In the genomic region with DNA sequence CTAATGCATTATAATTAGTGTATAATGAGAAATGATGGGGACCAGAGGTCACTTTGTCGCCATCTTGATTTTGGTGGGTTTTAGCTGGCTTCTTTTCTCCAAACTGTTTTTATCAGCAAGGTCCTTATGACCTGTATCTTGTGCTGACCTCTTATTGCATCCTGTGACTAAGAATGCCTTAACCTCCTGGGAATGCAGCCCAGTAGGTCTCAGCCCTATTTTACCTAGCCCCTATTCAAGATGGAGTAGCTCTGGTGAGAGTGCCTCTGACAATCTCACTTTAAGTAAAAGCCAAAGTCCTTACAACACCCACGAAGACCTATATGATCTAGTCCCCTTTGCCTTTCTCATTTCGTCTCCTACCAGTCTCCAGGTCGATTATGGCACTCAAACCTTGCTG, we compare ENCODE assay signal across 20 cellular contexts. TPM values are rescaled to one million over a fixed set of nuclear protein-coding genes. Genes with fewer than 3 reads are reported as not detected.
A peak's percentile ranks its signal among the peaks of the same experiment; 100 is the strongest.
DNase-seq lines count a peak whose midpoint lies in the region; ATAC-seq and TF ChIP-seq lines count a peak whose summit lies in the region.
"Had no signal": no experiment of that assay in that cellular context is flagged by ENCODE, and none has a peak within 500 bp of the region (broad histone marks: within the 10 kb centered on the region; RNA-seq: fewer than 3 reads in every experiment).

No MANE protein-coding gene starts in this region.

- H3K4me2 ChIP-seq in GM23338, result no peak overlapping the region

- no peaks in the 10 kb centered on the region for H3F3A ChIP-seq in GM23338 (replicated peaks; ENCODE audit: low read depth)

- 0 out of 2 replicates have a peak, but pooled peaks cover 3% of the 10 kb centered on the region for H3K9me2 ChIP-seq in GM23338 (ENCODE audit: insufficient read depth)

- no peaks in the 10 kb centered on the region for H4K20me1 ChIP-seq in GM23338 (replicated peaks; ENCODE audit: insufficient read depth)

- peak overlapping the region; percentile 11; the same call in 1 of the 2 replicates for H2AFZ ChIP-seq in GM23338

- no peaks in the 10 kb centered on the region for H3K4me1 ChIP-seq in GM23338 (ENCODE audit: insufficient read depth)
- H3K4me1 ChIP-seq: BE2C had no signal

- H3K27ac Mint-ChIP-seq in GM23338 (no peak overlapping the region), osteocyte (ENCODE audit: unreplicated experiment) (peak overlapping the region; percentile 20)
- H3K27ac Mint-ChIP-seq: CD4-positive, CD25-positive, alpha-beta regulatory T cell; CD8-positive, alpha-beta memory T cell had no signal

- no peaks in the 10 kb centered on the region for H3K79me2 ChIP-seq in GM23338 (replicated peaks; ENCODE audit: insufficient read depth)

- no peaks in the 10 kb centered on the region for H3K27me3 ChIP-seq in GM23338 (ENCODE audit: insufficient read depth)
- H3K27me3 ChIP-seq: BE2C had no signal

- DNase-seq in GM23338 (ENCODE audit: low spot score) (no peak), M059J (ENCODE audit: low read depth) (peak; percentile 14), kidney tubule cell (ENCODE audit: low spot score) (peak; percentile 11), osteocyte (ENCODE audit: extremely low spot score, unreplicated experiment) (no peak), substantia nigra (lab: John Stamatoyannopoulos, UW) (no peak)
- DNase-seq: ACHN; BE2C; C1 segment of cervical spinal cord; CD4-positive, CD25-positive, alpha-beta regulatory T cell; CD8-positive, alpha-beta memory T cell; COR-L47; DMS 273 treated with DMSO at 0.1 percent for 48 hours; DMS53; DND-41; EL; H7; HFFc6 had no signal

- TF ChIP-seq CTCF in GM23338 (conservative IDR thresholded peaks at IDR 0.05; ENCODE audit: low read depth in 2 of 2) (no peak), osteocyte (IDR thresholded peaks at IDR 0.05) (no peak)

- H3K4me1 Mint-ChIP-seq in GM23338, result peaks cover 6% of the 10 kb centered on the region; the same call in 1 of the 3 replicates
- peaks cover 49% of the 10 kb centered on the region for H3K4me1 Mint-ChIP-seq in osteocyte (ENCODE audit: unreplicated experiment)
- H3K4me1 Mint-ChIP-seq: CD4-positive, CD25-positive, alpha-beta regulatory T cell; CD8-positive, alpha-beta memory T cell had no signal

- no peak overlapping the region for H3K4me3 ChIP-seq in GM23338

- no peak for ATAC-seq in GM23338
- ATAC-seq in HG02763 (IDR thresholded peaks at IDR 0.05; ENCODE audit: unreplicated experiment), result no peak
- no peak for ATAC-seq in HG03159 (IDR thresholded peaks at IDR 0.05; ENCODE audit: unreplicated experiment)
- ATAC-seq: HCT116 had no signal

- H3K27me3 Mint-ChIP-seq in GM23338 (ENCODE audit: insufficient read depth, low read depth, poor library complexity) (peaks cover 1% of the 10 kb centered on the region), osteocyte (ENCODE audit: unreplicated experiment) (no peaks in the 10 kb centered on the region)

- no peaks in the 10 kb centered on the region for H3K9me3 Mint-ChIP-seq in GM23338
- no peaks in the 10 kb centered on the region for H3K9me3 Mint-ChIP-seq in osteocyte (ENCODE audit: unreplicated experiment)
- H3K9me3 Mint-ChIP-seq: CD4-positive, CD25-positive, alpha-beta regulatory T cell; CD8-positive, alpha-beta memory T cell; HFFc6 had no signal

- H3K36me3 ChIP-seq in GM23338 (ENCODE audit: insufficient read depth), result no peaks in the 10 kb centered on the region
- H3K36me3 ChIP-seq: BE2C had no signal

- no peak overlapping the region for H3K4me3 Mint-ChIP-seq in GM23338
- H3K4me3 Mint-ChIP-seq in osteocyte (ENCODE audit: unreplicated experiment), result no peak overlapping the region
- H3K4me3 Mint-ChIP-seq: CD4-positive, CD25-positive, alpha-beta regulatory T cell; CD8-positive, alpha-beta memory T cell; HFFc6 had no signal

- H3K27ac ChIP-seq in GM23338 (ENCODE audit: low read depth) (no peak overlapping the region), substantia nigra (ENCODE audit: low read depth, low read length, poor library complexity, severe bottlenecking) (no peak overlapping the region)

- H3K36me3 Mint-ChIP-seq in GM23338 (ENCODE audit: low read depth) (no peaks in the 10 kb centered on the region), osteocyte (ENCODE audit: unreplicated experiment) (no peaks in the 10 kb centered on the region)
- H3K36me3 Mint-ChIP-seq: CD4-positive, CD25-positive, alpha-beta regulatory T cell; CD8-positive, alpha-beta memory T cell had no signal

TF ChIP-seq in GM23338, 12 proteins besides CTCF, POLR2A, EP300 and RAD21 (continues in another document):
- no peak for TF ChIP-seq JUNB (IDR thresholded peaks at IDR 0.05; ENCODE audit: unreplicated experiment)
- TF ChIP-seq, protein P1, sequence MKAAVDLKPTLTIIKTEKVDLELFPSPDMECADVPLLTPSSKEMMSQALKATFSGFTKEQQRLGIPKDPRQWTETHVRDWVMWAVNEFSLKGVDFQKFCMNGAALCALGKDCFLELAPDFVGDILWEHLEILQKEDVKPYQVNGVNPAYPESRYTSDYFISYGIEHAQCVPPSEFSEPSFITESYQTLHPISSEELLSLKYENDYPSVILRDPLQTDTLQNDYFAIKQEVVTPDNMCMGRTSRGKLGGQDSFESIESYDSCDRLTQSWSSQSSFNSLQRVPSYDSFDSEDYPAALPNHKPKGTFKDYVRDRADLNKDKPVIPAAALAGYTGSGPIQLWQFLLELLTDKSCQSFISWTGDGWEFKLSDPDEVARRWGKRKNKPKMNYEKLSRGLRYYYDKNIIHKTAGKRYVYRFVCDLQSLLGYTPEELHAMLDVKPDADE (IDR thresholded peaks at IDR 0.05), result no peak
- no peak for TF ChIP-seq EZH2 (IDR thresholded peaks at IDR 0.05; ENCODE audit: low read depth, unreplicated experiment)
- TF ChIP-seq, protein P2, sequence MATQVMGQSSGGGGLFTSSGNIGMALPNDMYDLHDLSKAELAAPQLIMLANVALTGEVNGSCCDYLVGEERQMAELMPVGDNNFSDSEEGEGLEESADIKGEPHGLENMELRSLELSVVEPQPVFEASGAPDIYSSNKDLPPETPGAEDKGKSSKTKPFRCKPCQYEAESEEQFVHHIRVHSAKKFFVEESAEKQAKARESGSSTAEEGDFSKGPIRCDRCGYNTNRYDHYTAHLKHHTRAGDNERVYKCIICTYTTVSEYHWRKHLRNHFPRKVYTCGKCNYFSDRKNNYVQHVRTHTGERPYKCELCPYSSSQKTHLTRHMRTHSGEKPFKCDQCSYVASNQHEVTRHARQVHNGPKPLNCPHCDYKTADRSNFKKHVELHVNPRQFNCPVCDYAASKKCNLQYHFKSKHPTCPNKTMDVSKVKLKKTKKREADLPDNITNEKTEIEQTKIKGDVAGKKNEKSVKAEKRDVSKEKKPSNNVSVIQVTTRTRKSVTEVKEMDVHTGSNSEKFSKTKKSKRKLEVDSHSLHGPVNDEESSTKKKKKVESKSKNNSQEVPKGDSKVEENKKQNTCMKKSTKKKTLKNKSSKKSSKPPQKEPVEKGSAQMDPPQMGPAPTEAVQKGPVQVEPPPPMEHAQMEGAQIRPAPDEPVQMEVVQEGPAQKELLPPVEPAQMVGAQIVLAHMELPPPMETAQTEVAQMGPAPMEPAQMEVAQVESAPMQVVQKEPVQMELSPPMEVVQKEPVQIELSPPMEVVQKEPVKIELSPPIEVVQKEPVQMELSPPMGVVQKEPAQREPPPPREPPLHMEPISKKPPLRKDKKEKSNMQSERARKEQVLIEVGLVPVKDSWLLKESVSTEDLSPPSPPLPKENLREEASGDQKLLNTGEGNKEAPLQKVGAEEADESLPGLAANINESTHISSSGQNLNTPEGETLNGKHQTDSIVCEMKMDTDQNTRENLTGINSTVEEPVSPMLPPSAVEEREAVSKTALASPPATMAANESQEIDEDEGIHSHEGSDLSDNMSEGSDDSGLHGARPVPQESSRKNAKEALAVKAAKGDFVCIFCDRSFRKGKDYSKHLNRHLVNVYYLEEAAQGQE (IDR thresholded peaks at IDR 0.05; ENCODE audit: unreplicated experiment), result no peak
- TF ChIP-seq EZH2phosphoT487 (IDR thresholded peaks at IDR 0.05; ENCODE audit: unreplicated experiment), result no peak

RNA-seq across cellular contexts. Expression of a gene that starts 28.3 kb away (rescaled TPM):
- total RNA-seq in GM23338 (2014; rRNA removed; shearing (Covaris generic)), result 229 and 236 TPM in 2 replicates
- polyA plus RNA-seq in GM23338 (2016; fragmentation: Nextera tagmentation; extraction: Ambion mirVana), result 403 and 408 TPM in 2 replicates
- total RNA-seq in M059J (2014; rRNA removed; shearing (Covaris generic)), result 91.0 and 148 TPM in 2 replicates
- total RNA-seq in osteocyte, result 132 and 136 TPM in 2 replicates

RNA-seq across cellular contexts. Expression of a gene that starts 57.3 kb away (rescaled TPM):
- total RNA-seq in GM23338 (2014; rRNA removed; shearing (Covaris generic)), result 20.4 and 29.6 TPM in 2 replicates
- polyA plus RNA-seq in GM23338 (2016; fragmentation: Nextera tagmentation; extraction: Ambion mirVana), result 23.8 and 27.3 TPM in 2 replicates
- total RNA-seq in M059J (2014; rRNA removed; shearing (Covaris generic)), result 67.0 and 111 TPM in 2 replicates
- 28.4 and 29.8 TPM in 2 replicates for total RNA-seq in osteocyte

Comparison
In these comparisons a context has a peak if more than half of its experiments do, and no peak if none do; other contexts are left out.
1. DNase-seq: peak in M059J (single experiment) and kidney tubule cell (single experiment); none in GM23338 (single experiment), osteocyte (single experiment) and substantia nigra (0 of 49).